Comparison of ENCODE assay signal across 23 cellular contexts in genomic region chr1:54528613-54529012, GRCh38.
"Had no signal": no experiment of that assay in that cellular context is flagged by ENCODE, and none has a peak within 500 bp of the region (broad histone marks: within the 10 kb centered on the region; RNA-seq: fewer than 3 reads in every experiment).

No MANE protein-coding gene starts in this region.

- ATAC-seq: activated CD8-positive, alpha-beta T cell treated with anti-CD3 and anti-CD28 coated beads for 36 hours; activated T-cell treated with anti-CD3 and anti-CD28 coated beads, Interleukin-2, amount 50 U/mL, for 4 hours; activated T-helper 17 cell treated with anti-CD3 and anti-CD28 coated beads, Interleukin-2, amount 50 U/mL, for 72 hours; body of pancreas; esophagus mucosa; foreskin keratinocyte; heart left ventricle; left lung; lower lobe of right lung; natural killer cell; stimulated activated naive B cell treated with anti-CD40 and anti-IgM and Interleukin-4, amounts not matched to agents 10 μg/mL and 1 μg/mL and 100 μg/mL, for 72 hours; T-cell had no signal

- DNase-seq: activated B cell treated with CpG ODN at 0.5 μM for 24 hours; activated CD4-positive, alpha-beta T cell treated with anti-CD3 and anti-CD28 coated beads, Interleukin-2, amount 50 U/mL, for 1 hour; activated CD8-positive, alpha-beta T cell treated with anti-CD3 and anti-CD28 coated beads for 36 hours; activated gamma-delta T cell treated with Interleukin-2 at 50 U/mL for 16 hours; activated T-cell treated with anti-CD3 and anti-CD28 coated beads, Interleukin-2, amount 50 U/mL, for 4 hours; body of pancreas; caudate nucleus; heart left ventricle; left lung; lower lobe of right lung; mesendoderm; natural killer cell; sigmoid colon; small intestine; stimulated activated CD4-positive, alpha-beta T cell treated with anti-CD3 and anti-CD28 coated beads, Interleukin-4, amount 100 ng/mL, for 24 hours; stimulated activated naive B cell treated with anti-CD40 and anti-IgM and Interleukin-4, amounts not matched to agents 10 μg/mL and 1 μg/mL and 100 μg/mL, for 72 hours; stomach; T-cell; tibial artery had no signal

- H2AFZ ChIP-seq: neural progenitor cell had no signal

- H3K27ac ChIP-seq: body of pancreas, foreskin keratinocyte, heart left ventricle, left lung, lower lobe of right lung, neural progenitor cell, sigmoid colon, stomach, tibial artery had no signal

- H3K27me3 ChIP-seq: body of pancreas, foreskin keratinocyte, heart left ventricle, left lung, neural progenitor cell, sigmoid colon, stomach, tibial artery had no signal

- H3K4me3 ChIP-seq: body of pancreas, heart left ventricle, left lung, lower lobe of right lung, neural progenitor cell, sigmoid colon, stomach, tibial artery had no signal

- H3K4me2 ChIP-seq: neural progenitor cell had no signal

- H3K4me1 ChIP-seq: body of pancreas, heart left ventricle, left lung, lower lobe of right lung, neural progenitor cell, sigmoid colon, stomach, tibial artery had no signal

- H3K9ac ChIP-seq: neural progenitor cell had no signal

- H3K9me3 ChIP-seq: body of pancreas, heart left ventricle, left lung, lower lobe of right lung, sigmoid colon, stomach, tibial artery had no signal

- H3K36me3 ChIP-seq: heart left ventricle, left lung, lower lobe of right lung, neural progenitor cell, sigmoid colon, stomach, tibial artery had no signal
